ENCODE assay signal across 28 cellular contexts in genomic region chr10:17633353-17633752, GRCh38.
"Had no signal": no experiment of that assay in that cellular context is flagged by ENCODE, and none has a peak within 500 bp of the region (broad histone marks: within the 10 kb centered on the region; RNA-seq: fewer than 3 reads in every experiment).

No MANE protein-coding gene starts in this region.

- H3K36me3 ChIP-seq: lower lobe of right lung, pancreas, prostate gland, sigmoid colon, stomach, thyroid gland, transverse colon, upper lobe of right lung had no signal

- H3K9me3 ChIP-seq: lower lobe of right lung, pancreas, prostate gland, sigmoid colon, stomach, testis, thyroid gland, transverse colon, upper lobe of right lung had no signal

- DNase-seq: hippocampal formation; kidney glomerular epithelial cell; left cardiac atrium; lower lobe of right lung; mammary epithelial cell; mesenchymal stem cell; naive thymus-derived CD8-positive, alpha-beta T cell; nucleus accumbens; pancreas; posterior cingulate gyrus; retina; right cardiac atrium; sigmoid colon; stimulated activated CD4-positive, alpha-beta T cell treated with anti-CD3 and anti-CD28 coated beads, Interleukin-1b, Interleukin-23, amount 100 ng/mL, for 48 hours; stimulated activated CD4-positive, alpha-beta T cell treated with anti-CD3 and anti-CD28 coated beads, Interleukin-2, amount 100 ng/mL, for 48 hours; stimulated activated CD4-positive, alpha-beta T cell treated with anti-CD3 and anti-CD28 coated beads, Interleukin-4, amount 100 ng/mL, for 4 hours; stimulated activated CD8-positive, alpha-beta memory T cell treated with anti-CD3 and anti-CD28 coated beads, Interleukin-4, amount 100 ng/mL, for 48 hours; stimulated activated naive CD8-positive, alpha-beta T cell treated with anti-CD3 and anti-CD28 coated beads, Interleukin-15, Interleukin-2, amounts not matched to agents 100 U/mL and 50 U/mL, for 24 hours; stomach; testis; thyroid gland; transverse colon; upper lobe of right lung had no signal

- H3K27me3 ChIP-seq: pancreas, sigmoid colon, stomach, testis, thyroid gland, transverse colon, upper lobe of right lung had no signal

- FAIRE-seq: keratinocyte, pancreas, urothelium cell line had no signal

- ATAC-seq: left cardiac atrium; left lobe of liver; lower lobe of right lung; naive thymus-derived CD8-positive, alpha-beta T cell; pancreas; right cardiac atrium; stimulated activated naive CD8-positive, alpha-beta T cell treated with anti-CD3 and anti-CD28 coated beads, Interleukin-15, Interleukin-2, amounts not matched to agents 100 U/mL and 50 U/mL, for 24 hours; upper lobe of right lung had no signal

- H3K27ac ChIP-seq: lower lobe of right lung, pancreas, prostate gland, sigmoid colon, stomach, testis, thyroid gland, transverse colon, upper lobe of right lung had no signal

- H3K4me3 ChIP-seq: lower lobe of right lung, pancreas, prostate gland, sigmoid colon, smooth muscle cell, stomach, testis, thyroid gland, transverse colon, upper lobe of right lung had no signal

- H3K4me1 ChIP-seq: lower lobe of right lung, pancreas, prostate gland, sigmoid colon, stomach, testis, thyroid gland, transverse colon, upper lobe of right lung had no signal

- H3K4me2 ChIP-seq: smooth muscle cell had no signal
